10 cellular contexts compared by ENCODE assay signal in genomic region chr9:130912932-130913598, GRCh38. TPM values are rescaled to one million over a fixed set of nuclear protein-coding genes. Genes with fewer than 3 reads are reported as not detected.
DNase-seq lines count a peak whose midpoint lies in the region; ATAC-seq and TF ChIP-seq lines count a peak whose summit lies in the region.
"Had no signal": no experiment of that assay in that cellular context is flagged by ENCODE, and none has a peak within 500 bp of the region (broad histone marks: within the 10 kb centered on the region; RNA-seq: fewer than 3 reads in every experiment).

No MANE protein-coding gene starts in this region.

- no peaks in the 10 kb centered on the region for H3K36me3 ChIP-seq in RWPE2 (ENCODE audit: low read depth)
- H3K36me3 ChIP-seq: upper lobe of left lung had no signal

- peaks cover 6% of the 10 kb centered on the region for H3K9me3 ChIP-seq in RWPE2 (ENCODE audit: severe bottlenecking)
- H3K9me3 ChIP-seq: upper lobe of left lung had no signal

- intact Hi-C loops in posterior vena cava (cut with DNase I), result no loop called here

- ATAC-seq in RWPE2 (ENCODE audit: low read depth) (peak; percentile 83), GM18520 (IDR thresholded peaks at IDR 0.05; ENCODE audit: unreplicated experiment) (no peak), HG03442 (IDR thresholded peaks at IDR 0.05; ENCODE audit: unreplicated experiment) (no peak)
- ATAC-seq: activated T-cell treated with anti-CD3 and anti-CD28 coated beads, Interleukin-2, amount 50 U/mL, for 72 hours had no signal

- DNase-seq in DMS53 treated with DMSO at 0.1 percent for 48 hours (lab: John Stamatoyannopoulos, UW; ENCODE audit: unreplicated experiment), result peak; percentile 41
- DNase-seq in RWPE2 (ENCODE audit: low spot score), result peak; percentile 84
- peak; percentile 75 for DNase-seq in fibroblast of peridontal ligament (ENCODE audit: extremely low read depth)
- peak; percentile 92 for DNase-seq in posterior vena cava (ENCODE audit: low spot score)
- DNase-seq in activated CD4-positive, CD25-positive, alpha-beta regulatory T cell treated with anti-CD3 and anti-CD28 coated beads, Interleukin-2, amount 50 U/mL, for 72 hours, result no peak
- no peak for DNase-seq in NCI-H510A treated with DMSO at 0.1 percent for 48 hours (lab: John Stamatoyannopoulos, UW)
- DNase-seq: activated T-cell treated with anti-CD3 and anti-CD28 coated beads, Interleukin-2, amount 50 U/mL, for 72 hours had no signal

- peak overlapping the region; percentile 50 for H3K27ac ChIP-seq in RWPE2 (ENCODE audit: poor library complexity, severe bottlenecking)
- H3K27ac ChIP-seq: upper lobe of left lung had no signal

- no peak for TF ChIP-seq CTCF in RWPE2 (IDR thresholded peaks at IDR 0.05; ENCODE audit: poor library complexity, severe bottlenecking)

- no peaks in the 10 kb centered on the region for H3K27me3 ChIP-seq in RWPE2 (ENCODE audit: insufficient read depth, poor library complexity, severe bottlenecking)
- H3K27me3 ChIP-seq: upper lobe of left lung had no signal

- H3K4me3 ChIP-seq in RWPE2 (ENCODE audit: severe bottlenecking), result peak overlapping the region; percentile 5
- H3K4me3 ChIP-seq: upper lobe of left lung had no signal

- H3K4me1 ChIP-seq in RWPE2 (ENCODE audit: insufficient read depth, poor library complexity, severe bottlenecking), result no peaks in the 10 kb centered on the region
- H3K4me1 ChIP-seq: upper lobe of left lung had no signal

RNA-seq across cellular contexts. Expression of gene QRFP, which starts 16.5 kb away (rescaled TPM):
- not detected for total RNA-seq in posterior vena cava
- total RNA-seq: activated T-cell treated with anti-CD3 and anti-CD28 coated beads, Interleukin-2, amount 50 U/mL, for 72 hours; upper lobe of left lung had no signal

RNA-seq across cellular contexts. Expression of gene FIBCD1, which starts 26.0 kb away (rescaled TPM):
- under 1 TPM in 1 of 2 donors, not detected in 1; 0.14 TPM for total RNA-seq in posterior vena cava
- total RNA-seq: activated T-cell treated with anti-CD3 and anti-CD28 coated beads, Interleukin-2, amount 50 U/mL, for 72 hours had no signal

Comparison
In these comparisons a context has a peak if more than half of its experiments do, and no peak if none do; other contexts are left out.
1. DNase-seq: peak in DMS53 treated with DMSO at 0.1 percent for 48 hours (single experiment), RWPE2 (single experiment), fibroblast of peridontal ligament (single experiment) and posterior vena cava (single experiment); none in activated CD4-positive, CD25-positive, alpha-beta regulatory T cell treated with anti-CD3 and anti-CD28 coated beads, Interleukin-2, amount 50 U/mL, for 72 hours (single experiment) and NCI-H510A treated with DMSO at 0.1 percent for 48 hours (single experiment).